33 cellular contexts compared by ENCODE assay signal in the genomic region with DNA sequence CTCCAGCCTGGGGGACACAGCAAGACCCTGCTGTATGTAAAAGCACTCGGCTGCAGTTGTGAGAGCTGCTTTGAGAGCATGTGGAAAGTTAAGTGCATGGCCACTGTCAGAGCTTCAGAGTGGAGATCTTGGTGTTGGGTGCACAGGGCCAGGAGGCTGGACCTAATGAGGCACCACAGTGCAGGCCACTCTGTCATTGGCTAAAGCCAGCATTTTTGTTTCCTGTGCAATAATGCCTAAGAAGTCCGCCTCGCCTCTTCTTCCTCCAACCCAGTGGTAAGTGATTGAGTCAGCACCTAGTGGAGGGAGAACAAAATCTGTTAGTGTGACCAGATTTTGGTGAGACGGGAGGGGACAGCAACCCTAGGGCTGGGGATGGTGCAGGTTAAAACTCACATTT.
A peak's percentile ranks its signal among the peaks of the same experiment; 100 is the strongest.
DNase-seq lines count a peak whose midpoint lies in the region; ATAC-seq, FAIRE-seq and TF ChIP-seq lines count a peak whose summit lies in the region.
"Had no signal": no experiment of that assay in that cellular context is flagged by ENCODE, and none has a peak within 500 bp of the region (broad histone marks: within the 10 kb centered on the region; RNA-seq: fewer than 3 reads in every experiment).

No MANE protein-coding gene starts in this region.

- TF ChIP-seq POLR2A in GM12891 (IDR thresholded peaks at IDR 0.05; ENCODE audit: low read depth, low read length) (no peak), stomach (IDR thresholded peaks at IDR 0.05) (no peak)

- FAIRE-seq in GM12891 (lab: Jason Lieb, UNC) = peak; percentile 38
- FAIRE-seq: TTC549 had no signal

- no peak for TF ChIP-seq EP300 in stomach (IDR thresholded peaks at IDR 0.05)

- H3K27me3 ChIP-seq in stomach = no peaks in the 10 kb centered on the region
- H3K27me3 ChIP-seq: ascending aorta, cardiac muscle cell, esophagus muscularis mucosa, foreskin keratinocyte, Peyer's patch, sigmoid colon, SJSA1, testis, vagina had no signal

- peaks cover 30 to 54% (median 53%) of the 10 kb centered on the region in 4 donors for H3K36me3 ChIP-seq in stomach
- H3K36me3 ChIP-seq: cardiac muscle cell had no signal

- no peak for TF ChIP-seq CTCF in stomach (IDR thresholded peaks at IDR 0.05)

- peaks cover 0 to 9% (median 7%) of the 10 kb centered on the region in 4 donors for H3K9me3 ChIP-seq in stomach
- H3K9me3 ChIP-seq: Peyer's patch, SJSA1, testis had no signal

- DNase-seq in GM12891 (ENCODE audit: insufficient read length, low spot score) (no peak), caudate nucleus (lab: John Stamatoyannopoulos, UW) (no peak), left lobe of liver (ENCODE audit: low spot score) (no peak), posterior vena cava (ENCODE audit: low spot score) (peak; percentile 72), stomach (no peak)
- no peak for DNase-seq in activated effector memory CD4-positive, alpha-beta T cell treated with Interleukin-2 at 50 U/mL for 16 hours
- DNase-seq: activated CD4-positive, alpha-beta memory T cell treated with anti-CD3 and anti-CD28 coated beads for 36 hours; activated CD4-positive, CD25-positive, alpha-beta regulatory T cell treated with anti-CD3 and anti-CD28 coated beads, Interleukin-2, amount 50 U/mL, for 72 hours; activated naive CD8-positive, alpha-beta T cell treated with anti-CD3 and anti-CD28 coated beads for 36 hours; CD4-positive, alpha-beta memory T cell; cortex of kidney; endodermal cell; foreskin keratinocyte; GOT3; hippocampal formation; NCI-H1092; NCI-H187 treated with DMSO at 0.1 percent for 48 hours; NCI-H69; Peyer's patch; sigmoid colon; stimulated activated CD4-positive, alpha-beta T cell treated with anti-CD3 and anti-CD28 coated beads, Interleukin-15, amount 100 ng/mL, for 24 hours; stimulated activated naive B cell treated with anti-CD40 and anti-IgM and Interleukin-4, amounts not matched to agents 10 μg/mL and 1 μg/mL and 100 μg/mL, for 72 hours; testis had no signal

- intact Hi-C loops in posterior vena cava (cut with DNase I) = no loop called here
- intact Hi-C loops in stomach (cut with DNase I; ENCODE audit: low total_unique reads) = no loop called here

- H3K27ac ChIP-seq in caudate nucleus (ENCODE audit: low read depth, low read length) (peak overlapping the region; percentile 26), stomach (no peak overlapping the region)
- H3K27ac ChIP-seq: ascending aorta, cardiac muscle cell, esophagus muscularis mucosa, foreskin keratinocyte, parathyroid adenoma, SJSA1, testis, vagina had no signal

- ATAC-seq in left lobe of liver = peak; percentile 27
- no peak for ATAC-seq in HG03159 (IDR thresholded peaks at IDR 0.05; ENCODE audit: unreplicated experiment)
- ATAC-seq in HG03565 (IDR thresholded peaks at IDR 0.05; ENCODE audit: unreplicated experiment) = no peak
- ATAC-seq: activated T-helper 17 cell treated with anti-CD3 and anti-CD28 coated beads, Interleukin-2, amount 50 U/mL, for 72 hours; foreskin keratinocyte; stimulated activated naive B cell treated with anti-CD40 and anti-IgM and Interleukin-4, amounts not matched to agents 10 μg/mL and 1 μg/mL and 100 μg/mL, for 72 hours had no signal

- H3K4me1 ChIP-seq in stomach = peaks cover 0 to 23% (median 0%) of the 10 kb centered on the region in 4 donors
- H3K4me1 ChIP-seq: ascending aorta, foreskin keratinocyte, Peyer's patch, sigmoid colon, SJSA1, testis, vagina had no signal

- H3K4me3 ChIP-seq in stomach = no peak overlapping the region
- H3K4me3 ChIP-seq: ascending aorta, cardiac muscle cell, esophagus muscularis mucosa, Peyer's patch, sigmoid colon, SJSA1, testis, vagina had no signal

- 73 to 95% (median 89%) methylated on average over 4 of the region's 4 CpGs for WGBS in stomach, 5 donors

TF ChIP-seq in GM12891, 5 proteins besides CTCF, POLR2A, EP300 and RAD21:
- TF ChIP-seq POLR2AphosphoS5 (IDR thresholded peaks at IDR 0.05; ENCODE audit: low read depth, low read length) (no peak; the same call in 1 of the 2 replicates), POU2F2 (IDR thresholded peaks at IDR 0.05; ENCODE audit: low read depth, low read length) (0 out of 2 replicates have a peak, but pooled peaks have one; percentile 5)
